ENCODE assay signal across 20 cellular contexts in the genomic region with DNA sequence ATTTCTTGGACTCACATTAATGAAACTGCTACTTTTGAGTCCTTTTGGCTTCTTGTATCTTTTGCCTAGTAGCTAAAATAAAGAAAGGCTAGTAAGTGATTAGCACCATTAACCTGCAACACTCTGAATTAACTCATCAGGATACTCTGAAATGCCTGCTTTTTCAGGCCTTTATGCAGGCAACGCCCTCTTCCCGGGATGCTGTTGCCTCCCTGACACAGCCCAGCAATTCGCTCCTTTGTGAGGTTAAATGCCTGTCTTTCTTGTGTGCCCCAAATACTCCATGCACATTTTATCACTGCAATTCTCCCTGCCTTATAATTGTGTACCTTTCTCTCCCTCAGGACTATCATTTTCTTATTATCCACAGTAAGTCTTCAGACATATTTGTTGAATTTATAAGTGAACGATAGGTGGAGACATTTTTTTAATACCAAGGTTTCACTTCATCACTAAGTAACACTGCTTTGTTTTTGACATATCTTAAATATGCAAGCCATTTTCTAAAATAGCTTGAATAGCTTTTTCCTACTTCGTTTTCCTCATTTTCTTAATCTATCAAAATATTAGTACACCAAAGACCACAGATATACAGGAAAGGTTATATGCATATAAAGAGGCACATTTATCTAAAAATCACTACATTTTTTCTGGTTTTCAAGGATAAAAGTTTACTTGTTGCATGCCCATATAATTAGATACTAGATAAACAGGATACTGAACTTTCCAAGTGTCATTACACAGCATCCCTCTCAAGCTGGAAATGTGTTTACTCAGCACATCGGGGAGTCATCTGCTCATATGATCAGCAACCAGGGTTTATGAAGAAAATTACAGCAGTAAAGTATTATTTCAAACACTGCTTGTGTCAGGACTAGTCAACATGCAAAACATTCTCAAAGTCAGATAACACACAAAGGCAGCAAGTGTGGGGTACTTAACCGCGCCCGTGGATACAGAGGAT. TPM values are rescaled to one million over a fixed set of nuclear protein-coding genes. Genes with fewer than 3 reads are reported as not detected.
DNase-seq lines count a peak whose midpoint lies in the region; TF ChIP-seq lines count a peak whose summit lies in the region.
"Had no signal": no experiment of that assay in that cellular context is flagged by ENCODE, and none has a peak within 500 bp of the region (broad histone marks: within the 10 kb centered on the region; RNA-seq: fewer than 3 reads in every experiment).

No MANE protein-coding gene starts in this region.

- CTCF ChIA-PET in HEK293T (lab: Yijun Ruan, JAX) = no interaction called here

- no peaks in the 10 kb centered on the region for H3K79me2 ChIP-seq in OCI-LY3 (ENCODE audit: low read length)

- no peak overlapping the region for H3K27ac Mint-ChIP-seq in activated CD4-positive, alpha-beta T cell treated with anti-CD3 and anti-CD28 coated beads, Interleukin-2, amount 10 ng/mL, durations not matched to agents 24 days and 14 days
- H3K27ac Mint-ChIP-seq: activated naive CD4-positive, alpha-beta T cell treated with anti-CD3 and anti-CD28 coated beads, Interleukin-2, amount 50 U/mL, for 72 hours; T-helper 1 cell treated with Interleukin-12 subunit alpha and Interleukin-12 subunit beta and Interleukin-4 antibody, amounts not matched to agents 30 μg/mL and 1 μg/mL, for 36 hours had no signal

- H3K27ac ChIP-seq in OCI-LY3 (ENCODE audit: low read length) = no peak overlapping the region
- no peak overlapping the region for H3K27ac ChIP-seq in testis
- H3K27ac ChIP-seq: neutrophil had no signal

- H4K20me1 ChIP-seq in OCI-LY3 (ENCODE audit: insufficient read depth, low read length) = no peaks in the 10 kb centered on the region

- TF ChIP-seq POLR2A in testis (IDR thresholded peaks at IDR 0.05) = no peak

- no peaks in the 10 kb centered on the region for H3K36me3 Mint-ChIP-seq in activated CD4-positive, alpha-beta T cell treated with anti-CD3 and anti-CD28 coated beads, Interleukin-2, amount 10 ng/mL, durations not matched to agents 24 days and 14 days (ENCODE audit: low read depth)
- H3K36me3 Mint-ChIP-seq: activated naive CD4-positive, alpha-beta T cell treated with anti-CD3 and anti-CD28 coated beads, Interleukin-2, amount 50 U/mL, for 72 hours had no signal

- POLR2A ChIA-PET in HEK293T (lab: Yijun Ruan, JAX) = no interaction called here

- WGBS in testis, 2 donors = 78 to 83% methylated on average over 9 of the region's 9 CpGs

- H3K4me1 Mint-ChIP-seq in activated CD4-positive, alpha-beta T cell treated with anti-CD3 and anti-CD28 coated beads, Interleukin-2, amount 10 ng/mL, durations not matched to agents 24 days and 14 days = no peaks in the 10 kb centered on the region

- H3K4me2 ChIP-seq in OCI-LY3 (ENCODE audit: low read length) = no peak overlapping the region

- H3K36me3 ChIP-seq in OCI-LY3 (replicated peaks; ENCODE audit: low read depth, low read length) (no peaks in the 10 kb centered on the region), testis (ENCODE audit: low read depth, missing control alignments) (no peaks in the 10 kb centered on the region)
- H3K36me3 ChIP-seq: neutrophil had no signal

- H3K4me1 ChIP-seq in OCI-LY3 (ENCODE audit: low read length) = no peaks in the 10 kb centered on the region
- H3K4me1 ChIP-seq in testis = no peaks in the 10 kb centered on the region

- H3K9me3 Mint-ChIP-seq in activated CD4-positive, alpha-beta T cell treated with anti-CD3 and anti-CD28 coated beads, Interleukin-2, amount 10 ng/mL, durations not matched to agents 24 days and 14 days = no peaks in the 10 kb centered on the region
- H3K9me3 Mint-ChIP-seq: T-helper 1 cell treated with Interleukin-12 subunit alpha and Interleukin-12 subunit beta and Interleukin-4 antibody, amounts not matched to agents 30 μg/mL and 1 μg/mL, for 36 hours had no signal

- no peak overlapping the region for H3K4me3 Mint-ChIP-seq in activated CD4-positive, alpha-beta T cell treated with anti-CD3 and anti-CD28 coated beads, Interleukin-2, amount 10 ng/mL, durations not matched to agents 24 days and 14 days
- H3K4me3 Mint-ChIP-seq: T-helper 1 cell treated with Interleukin-12 subunit alpha and Interleukin-12 subunit beta and Interleukin-4 antibody, amounts not matched to agents 30 μg/mL and 1 μg/mL, for 36 hours had no signal

- H3K9ac ChIP-seq in OCI-LY3 (ENCODE audit: low read length) = no peak overlapping the region

- H3K27me3 Mint-ChIP-seq in activated CD4-positive, alpha-beta T cell treated with anti-CD3 and anti-CD28 coated beads, Interleukin-2, amount 10 ng/mL, durations not matched to agents 24 days and 14 days = no peaks in the 10 kb centered on the region

- H3K9me3 ChIP-seq in OCI-LY3 (ENCODE audit: insufficient read depth, low read length) (no peaks in the 10 kb centered on the region), testis (no peaks in the 10 kb centered on the region)
- H3K9me3 ChIP-seq: neutrophil had no signal

- H3K27me3 ChIP-seq in OCI-LY3 (ENCODE audit: low read depth, low read length) (peaks cover 7% of the 10 kb centered on the region; the same call in 1 of the 2 replicates), testis (no peaks in the 10 kb centered on the region)
- H3K27me3 ChIP-seq: neutrophil had no signal

- H3K4me3 ChIP-seq in OCI-LY3 (ENCODE audit: low read length) = no peak overlapping the region
- H3K4me3 ChIP-seq in epithelial cell of esophagus (ENCODE audit: low read length) = no peak overlapping the region
- H3K4me3 ChIP-seq in testis = no peak overlapping the region

- TF ChIP-seq CTCF in OCI-LY3 (IDR thresholded peaks at IDR 0.05; ENCODE audit: low read depth, low read length) = 0 out of 2 replicates have a peak, but pooled peaks have one; percentile 16
- no peak for TF ChIP-seq CTCF in epithelial cell of esophagus (IDR thresholded peaks at IDR 0.05; ENCODE audit: insufficient read depth, low read depth, low read length, missing control alignments)
- TF ChIP-seq CTCF in testis (IDR thresholded peaks at IDR 0.05) = no peak

- DNase-seq in activated CD4-positive, alpha-beta T cell treated with anti-CD3 and anti-CD28 coated beads, Interleukin-2, amount 10 ng/mL, durations not matched to agents 24 days and 14 days = peak; percentile 36
- DNase-seq in activated CD4-positive, alpha-beta T cell treated with anti-CD3 and anti-CD28 coated beads for 4 hours = no peak
- DNase-seq in epithelial cell of esophagus (ENCODE audit: low read depth) (peak; percentile 5), renal cortical epithelial cell (ENCODE audit: low read depth) (peak; percentile 6), HEK293T (ENCODE audit: extremely low spot score) (no peak), testis (no peak), amygdala (lab: John Stamatoyannopoulos, UW) (no peak)
- DNase-seq: activated CD4-positive, CD25-positive, alpha-beta regulatory T cell treated with anti-CD3 and anti-CD28 coated beads, Interleukin-2, amount 50 U/mL, for 72 hours; Calu3; effector memory CD4-positive, alpha-beta T cell; mesendoderm; NCI-H1092 treated with DMSO at 0.1 percent for 48 hours; NCI-H446; trophoblast cell had no signal

- no peak overlapping the region for H2AFZ ChIP-seq in OCI-LY3 (ENCODE audit: low read depth, low read length)

- intact Hi-C loops in activated CD4-positive, alpha-beta T cell treated with anti-CD3 and anti-CD28 coated beads, Interleukin-2, amount 10 ng/mL, durations not matched to agents 24 days and 14 days (cut with micrococcal nuclease) = no loop called here
- intact Hi-C loops in testis (cut with DNase I; ENCODE audit: low total_unique reads) = no loop called here

TF ChIP-seq in HEK293T, 16 proteins besides CTCF, POLR2A, EP300 and RAD21:
- TF ChIP-seq SUZ12 (IDR thresholded peaks at IDR 0.05) (no peak), HDGF (IDR thresholded peaks at IDR 0.05; ENCODE audit: borderline replicate concordance) (no peak), NFRKB (IDR thresholded peaks at IDR 0.05) (no peak), FOXA1 (IDR thresholded peaks at IDR 0.05) (no peak), ELF4 (IDR thresholded peaks at IDR 0.05) (no peak), ZNF384 (IDR thresholded peaks at IDR 0.05) (no peak), L3MBTL2 (conservative IDR thresholded peaks at IDR 0.05) (no peak), LEF1 (IDR thresholded peaks at IDR 0.05; ENCODE audit: borderline replicate concordance) (no peak), BHLHE40 (IDR thresholded peaks at IDR 0.05; ENCODE audit: borderline replicate concordance) (no peak), FOXM1 (IDR thresholded peaks at IDR 0.05; ENCODE audit: borderline replicate concordance) (no peak), FOXK2 (IDR thresholded peaks at IDR 0.05) (no peak), CTBP1 (IDR thresholded peaks at IDR 0.05; ENCODE audit: borderline replicate concordance) (no peak)
- TF ChIP-seq, protein P1, sequence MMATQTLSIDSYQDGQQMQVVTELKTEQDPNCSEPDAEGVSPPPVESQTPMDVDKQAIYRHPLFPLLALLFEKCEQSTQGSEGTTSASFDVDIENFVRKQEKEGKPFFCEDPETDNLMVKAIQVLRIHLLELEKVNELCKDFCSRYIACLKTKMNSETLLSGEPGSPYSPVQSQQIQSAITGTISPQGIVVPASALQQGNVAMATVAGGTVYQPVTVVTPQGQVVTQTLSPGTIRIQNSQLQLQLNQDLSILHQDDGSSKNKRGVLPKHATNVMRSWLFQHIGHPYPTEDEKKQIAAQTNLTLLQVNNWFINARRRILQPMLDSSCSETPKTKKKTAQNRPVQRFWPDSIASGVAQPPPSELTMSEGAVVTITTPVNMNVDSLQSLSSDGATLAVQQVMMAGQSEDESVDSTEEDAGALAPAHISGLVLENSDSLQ (IDR thresholded peaks at IDR 0.05) = no peak

RNA-seq across cellular contexts. Expression of gene DDI1, which starts 48.5 kb away (rescaled TPM):
- not detected in 2 replicates for total RNA-seq in activated CD4-positive, alpha-beta T cell treated with anti-CD3 and anti-CD28 coated beads, Interleukin-2, amount 10 ng/mL, durations not matched to agents 24 days and 14 days
- not detected in 2 replicates for total RNA-seq in renal cortical epithelial cell
- 10 to 100 TPM; 17.8 to 41.1 TPM for total RNA-seq in testis
- polyA plus RNA-seq in testis (ENCODE audit: insufficient read depth, low read depth, low replicate concordance) = 49.4 TPM
- total RNA-seq: activated naive CD4-positive, alpha-beta T cell treated with anti-CD3 and anti-CD28 coated beads, Interleukin-2, amount 50 U/mL, for 72 hours; Calu3; cardiac septum; RPMI7951 had no signal

Comparison
In these comparisons a context has a peak if more than half of its experiments do, and no peak if none do; other contexts are left out.
1. DNase-seq: peak in activated CD4-positive, alpha-beta T cell treated with anti-CD3 and anti-CD28 coated beads, Interleukin-2, amount 10 ng/mL, durations not matched to agents 24 days and 14 days (single experiment), epithelial cell of esophagus (single experiment) and renal cortical epithelial cell (single experiment); none in activated CD4-positive, alpha-beta T cell treated with anti-CD3 and anti-CD28 coated beads for 4 hours (0 of 2), HEK293T (single experiment), testis (single experiment) and amygdala (0 of 56).
2. RNA of gene DDI1, which starts 48.5 kb away (total RNA-seq): 17.8 to 41.1 TPM in testis; not detected in activated CD4-positive, alpha-beta T cell treated with anti-CD3 and anti-CD28 coated beads, Interleukin-2, amount 10 ng/mL, durations not matched to agents 24 days and 14 days and not detected in renal cortical epithelial cell; every median in the first group is over 10 times any median in the second.